ENCODE assay signal across 8 cellular contexts in the genomic region with DNA sequence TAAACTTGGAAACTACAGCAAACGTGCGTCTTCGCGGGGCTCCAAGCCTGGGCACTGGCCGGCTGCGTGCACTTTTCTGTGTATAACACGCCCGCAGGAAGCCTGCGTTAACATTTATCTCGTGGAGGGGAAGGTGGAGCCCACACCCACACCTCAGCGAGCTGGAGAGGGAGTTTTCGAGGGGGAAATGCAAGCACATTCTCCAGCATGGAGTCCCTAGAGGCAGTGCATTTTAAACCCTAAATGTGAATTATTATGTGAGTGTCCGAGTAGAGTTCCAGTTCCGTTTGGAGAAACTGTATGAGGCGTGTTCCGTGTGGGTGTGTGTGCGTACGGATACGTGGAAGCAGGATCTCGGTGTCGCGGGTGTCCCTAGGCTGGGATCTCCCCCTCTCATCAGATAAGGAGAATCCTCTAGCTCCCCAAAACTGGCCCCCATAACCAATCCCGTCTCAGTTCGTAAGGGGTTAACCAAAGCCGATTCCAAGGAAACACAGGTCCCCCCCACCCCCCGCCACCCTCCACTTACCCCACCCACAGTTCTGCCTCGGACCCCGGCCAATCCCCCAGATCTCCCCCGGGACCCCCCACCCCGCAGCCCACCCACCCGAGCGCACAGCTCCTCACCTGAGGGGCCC. TPM values are rescaled to one million over a fixed set of nuclear protein-coding genes. Genes with fewer than 3 reads are reported as not detected.
A peak's percentile ranks its signal among the peaks of the same experiment; 100 is the strongest.
DNase-seq lines count a peak whose midpoint lies in the region; ATAC-seq, FAIRE-seq and TF ChIP-seq lines count a peak whose summit lies in the region.

No MANE protein-coding gene starts in this region.

- DNase-seq in GM12891 (ENCODE audit: insufficient read length, low spot score): peak; percentile 9
- DNase-seq in NCI-H69 (lab: John Stamatoyannopoulos, UW): peak; percentile 57
- peak; percentile 74 for DNase-seq in activated T-cell treated with anti-CD3 and anti-CD28 coated beads, Interleukin-2, amount 50 U/mL, for 24 hours
- peak in 1 of 2 donors; percentile 54 for DNase-seq in foreskin fibroblast
- DNase-seq in neuronal stem cell (ENCODE audit: low spot score): no peak
- no peak for DNase-seq in globus pallidus (ENCODE audit: low spot score)

- no peaks in the 10 kb centered on the region for H3K9me3 Mint-ChIP-seq in activated T-cell treated with anti-CD3 and anti-CD28 coated beads, Interleukin-2, amount 50 U/mL, for 24 hours

- peak overlapping the region; percentile 72 for H3K9ac ChIP-seq in neuronal stem cell (ENCODE audit: low read depth, low read length, poor library complexity)

- H2AK5ac ChIP-seq in neuronal stem cell (ENCODE audit: low read depth, low read length): peak overlapping the region; percentile 56

- H3K27me3 ChIP-seq in neuronal stem cell (ENCODE audit: control insufficient read depth in 3 of 3, insufficient read depth in 3 of 3, low read depth in 1 of 3, low read length in 3 of 3): peaks cover 0 to 13% (median 0%) of the 10 kb centered on the region in 3 experiments

- H3K27ac ChIP-seq in neuronal stem cell (replicated peaks; ENCODE audit: low read length): no peak overlapping the region

- peak overlapping the region; percentile 58 for H2BK15ac ChIP-seq in neuronal stem cell (ENCODE audit: low read length)

- peak overlapping the region; percentile 96 for H3K27ac Mint-ChIP-seq in activated T-cell treated with anti-CD3 and anti-CD28 coated beads, Interleukin-2, amount 50 U/mL, for 24 hours

- H3K36me3 ChIP-seq in neuronal stem cell (replicated peaks in 1 of 2; ENCODE audit: control insufficient read depth in 2 of 2, insufficient read depth in 2 of 2, low read length in 2 of 2): peaks cover 0 to 16% of the 10 kb centered on the region in 2 donors

- peak overlapping the region; percentile 71 to 96 for H3K4me3 ChIP-seq in foreskin fibroblast (ENCODE audit: low read depth in 1 of 2, low read length in 2 of 2)
- peak overlapping the region; percentile 72 to 91 for H3K4me3 ChIP-seq in neuronal stem cell (ENCODE audit: low read length in 2 of 2)

- no peak overlapping the region for H4K91ac ChIP-seq in neuronal stem cell (ENCODE audit: low read depth, low read length, poor library complexity)

- peak overlapping the region; percentile 73 for H3K23ac ChIP-seq in neuronal stem cell (ENCODE audit: low read depth, low read length, poor library complexity)

- H4K8ac ChIP-seq in neuronal stem cell (ENCODE audit: low read depth, low read length): no peak overlapping the region

- H3K4me1 Mint-ChIP-seq in activated T-cell treated with anti-CD3 and anti-CD28 coated beads, Interleukin-2, amount 50 U/mL, for 24 hours (ENCODE audit: low read depth): peaks cover 35% of the 10 kb centered on the region

- FAIRE-seq in GM12891 (lab: Jason Lieb, UNC): peak; percentile 48

- peak overlapping the region; percentile 95 for H3K4me3 Mint-ChIP-seq in activated T-cell treated with anti-CD3 and anti-CD28 coated beads, Interleukin-2, amount 50 U/mL, for 24 hours

- H3K36me3 Mint-ChIP-seq in activated T-cell treated with anti-CD3 and anti-CD28 coated beads, Interleukin-2, amount 50 U/mL, for 24 hours (ENCODE audit: low read depth): peaks cover 46% of the 10 kb centered on the region

- peak overlapping the region; percentile 97 for H3K4me2 ChIP-seq in neuronal stem cell (ENCODE audit: insufficient read depth, low read length, poor library complexity, severe bottlenecking)

- H2BK12ac ChIP-seq in neuronal stem cell (ENCODE audit: low read length): no peak overlapping the region

- H3K79me1 ChIP-seq in neuronal stem cell (ENCODE audit: low read depth, low read length): no peaks in the 10 kb centered on the region

- peak overlapping the region; percentile 95 for H3K18ac ChIP-seq in neuronal stem cell (ENCODE audit: low read length)

- no peak overlapping the region for H3K4ac ChIP-seq in neuronal stem cell (ENCODE audit: low read length)

- peaks cover 0 to 13% of the 10 kb centered on the region in 2 donors for H3K9me3 ChIP-seq in neuronal stem cell (replicated peaks in 1 of 2; ENCODE audit: control insufficient read depth in 2 of 2, insufficient read depth in 1 of 2, low read depth in 1 of 2, low read length in 2 of 2)

- TF ChIP-seq POLR2A in GM12891 (IDR thresholded peaks at IDR 0.05; ENCODE audit: low read depth, low read length): no peak; the same call in 1 of the 2 replicates

- no peak for TF ChIP-seq CTCF in foreskin fibroblast (IDR thresholded peaks at IDR 0.05; ENCODE audit: low read depth, low read length)

- H2BK5ac ChIP-seq in neuronal stem cell (ENCODE audit: low read length): peak overlapping the region; percentile 75

- H3K14ac ChIP-seq in neuronal stem cell (ENCODE audit: low read length): peak overlapping the region; percentile 38

- peaks cover 8% of the 10 kb centered on the region in 2 donors for H3K4me1 ChIP-seq in neuronal stem cell (ENCODE audit: control insufficient read depth in 2 of 2, insufficient read depth in 1 of 2, low read depth in 1 of 2, low read length in 2 of 2)

- no peak overlapping the region for H2BK120ac ChIP-seq in neuronal stem cell (ENCODE audit: low read depth, low read length)

- ATAC-seq in HG03378 (IDR thresholded peaks at IDR 0.05; ENCODE audit: unreplicated experiment) (no peak), esophagus mucosa (no peak)

- WGBS in neuronal stem cell (ENCODE audit: extremely low coverage in 2 of 2, insufficient read length in 2 of 2, insufficient replicate concordance in 1 of 2), 2 donors: no CpG with 5 or more reads among the region's 32 CpGs

- H3K27me3 Mint-ChIP-seq in activated T-cell treated with anti-CD3 and anti-CD28 coated beads, Interleukin-2, amount 50 U/mL, for 24 hours: peaks cover 24% of the 10 kb centered on the region

- H2AFZ ChIP-seq in neuronal stem cell (ENCODE audit: low read length): peak overlapping the region; percentile 96

TF ChIP-seq in GM12891, 5 proteins besides CTCF, POLR2A, EP300 and RAD21:
- no peak for TF ChIP-seq TAF1 (IDR thresholded peaks at IDR 0.05; ENCODE audit: low read depth, low read length)
- TF ChIP-seq POU2F2 (IDR thresholded peaks at IDR 0.05; ENCODE audit: low read depth, low read length): no peak
- TF ChIP-seq PAX5 (IDR thresholded peaks at IDR 0.05; ENCODE audit: insufficient read depth, low read length, severe bottlenecking): no peak
- TF ChIP-seq SPI1 (IDR thresholded peaks at IDR 0.05; ENCODE audit: low read depth, low read length): peak; percentile 24; the same call in 1 of the 2 replicates
- TF ChIP-seq POLR2AphosphoS5 (IDR thresholded peaks at IDR 0.05; ENCODE audit: low read depth, low read length): no peak

RNA-seq across cellular contexts. Expression of gene CDK6, which starts 0.4 kb away (rescaled TPM):
- polyA plus RNA-seq in GM12891 (2012; ENCODE audit: low read depth, missing spikeins): 5.2 TPM
- polyA plus RNA-seq in neuronal stem cell (2013, experiment 1 of 2): 6.8 TPM
- polyA plus RNA-seq in neuronal stem cell (2013, experiment 2 of 2): 7.1 TPM
- total RNA-seq in esophagus mucosa: 26.8 TPM

Comparison
In these comparisons a context has a peak if more than half of its experiments do, and no peak if none do; other contexts are left out.
1. DNase-seq: peak in GM12891 (single experiment), NCI-H69 (single experiment) and activated T-cell treated with anti-CD3 and anti-CD28 coated beads, Interleukin-2, amount 50 U/mL, for 24 hours (single experiment); none in neuronal stem cell (single experiment) and globus pallidus (single experiment).